21 cellular contexts compared by ENCODE assay signal in genomic region chr2:197144183-197144582, GRCh38.
DNase-seq lines count a peak whose midpoint lies in the region; ATAC-seq lines count a peak whose summit lies in the region.
"Had no signal": no experiment of that assay in that cellular context is flagged by ENCODE, and none has a peak within 500 bp of the region (broad histone marks: within the 10 kb centered on the region; RNA-seq: fewer than 3 reads in every experiment).

No MANE protein-coding gene starts in this region.

- peak overlapping the region; percentile 99 for H3K27ac ChIP-seq in Karpas-422 (ENCODE audit: low read length)
- H3K27ac ChIP-seq: hepatocyte, uterus had no signal

- no peaks in the 10 kb centered on the region for H3K9me3 ChIP-seq in Karpas-422 (ENCODE audit: low read length)
- H3K9me3 ChIP-seq: uterus had no signal

- H3K4me2 ChIP-seq in Karpas-422 (ENCODE audit: low read depth, low read length, poor library complexity, severe bottlenecking): peak overlapping the region; percentile 40
- H3K4me2 ChIP-seq: hepatocyte had no signal

- ATAC-seq in naive thymus-derived CD8-positive, alpha-beta T cell: no peak

- no peak overlapping the region for H3K4me3 Mint-ChIP-seq in T-helper 1 cell treated with Interleukin-12 subunit alpha and Interleukin-12 subunit beta and Interleukin-4 antibody, amounts not matched to agents 30 μg/mL and 1 μg/mL, for 36 hours
- H3K4me3 Mint-ChIP-seq in activated naive CD8-positive, alpha-beta T cell: no peak overlapping the region
- H3K4me3 Mint-ChIP-seq in naive thymus-derived CD8-positive, alpha-beta T cell: peak overlapping the region in 4 of 10 donors; percentile 20 to 58 (median 52)
- H3K4me3 Mint-ChIP-seq: H9 had no signal

- H3K36me3 ChIP-seq in Karpas-422 (ENCODE audit: insufficient read depth, low read length): no peaks in the 10 kb centered on the region
- H3K36me3 ChIP-seq: uterus had no signal

- H3K9ac ChIP-seq in Karpas-422 (ENCODE audit: low read length): peak overlapping the region; percentile 22; the same call in 1 of the 2 replicates

- H3K79me2 ChIP-seq in Karpas-422 (ENCODE audit: low read length): peaks cover 57% of the 10 kb centered on the region
- H3K79me2 ChIP-seq: hepatocyte had no signal

- no peaks in the 10 kb centered on the region for H3K27me3 ChIP-seq in Karpas-422 (ENCODE audit: low read length)
- H3K27me3 ChIP-seq: hepatocyte, uterus had no signal

- no peak for DNase-seq in T-helper 1 cell
- DNase-seq in Karpas-422: no peak
- DNase-seq in naive thymus-derived CD8-positive, alpha-beta T cell: no peak
- no peak for DNase-seq in NCI-H510A (lab: John Stamatoyannopoulos, UW)
- no peak for DNase-seq in middle frontal gyrus (ENCODE audit: extremely low spot score, low spot score)
- no peak for DNase-seq in activated CD4-positive, CD25-positive, alpha-beta regulatory T cell treated with anti-CD3 and anti-CD28 coated beads, Interleukin-2, amount 50 U/mL, for 72 hours
- DNase-seq: 8988T; activated CD4-positive, alpha-beta T cell treated with anti-CD3 and anti-CD28 coated beads for 4 hours; cortex of kidney; DMS 273 treated with DMSO at 0.1 percent for 48 hours; H9; NCI-H1092 treated with DMSO at 0.1 percent for 48 hours; NCI-H2081 treated with DMSO at 0.1 percent for 48 hours; NCI-H524 treated with DMSO at 0.1 percent for 48 hours; stimulated activated CD4-positive, alpha-beta T cell treated with anti-CD3 and anti-CD28 coated beads, Interleukin-2, amount 100 ng/mL, for 48 hours; T1000; uterus had no signal

- H4K20me1 ChIP-seq in Karpas-422 (ENCODE audit: insufficient read depth, low read depth, low read length): no peaks in the 10 kb centered on the region

- H3K4me1 ChIP-seq in Karpas-422 (ENCODE audit: low read length): peaks cover 86% of the 10 kb centered on the region
- H3K4me1 ChIP-seq: uterus had no signal

- POLR2A ChIA-PET in naive thymus-derived CD8-positive, alpha-beta T cell (lab: Charles Lee): interaction anchor here (0.6 to 2.1 kb wide), 2 partner anchors 12 to 41 kb away, joined by 4 to 7 read pairs; no protein-coding TSS in a partner anchor

- peak overlapping the region; percentile 27 for H3K27ac Mint-ChIP-seq in T-helper 1 cell treated with Interleukin-12 subunit alpha and Interleukin-12 subunit beta and Interleukin-4 antibody, amounts not matched to agents 30 μg/mL and 1 μg/mL, for 36 hours
- H3K27ac Mint-ChIP-seq in activated naive CD8-positive, alpha-beta T cell: peak overlapping the region; percentile 91
- peak overlapping the region; percentile 77 to 100 (median 92) for H3K27ac Mint-ChIP-seq in naive thymus-derived CD8-positive, alpha-beta T cell

- H3K9me2 ChIP-seq in Karpas-422 (replicated peaks; ENCODE audit: insufficient read depth, low read length): no peaks in the 10 kb centered on the region

- H2AFZ ChIP-seq in Karpas-422 (ENCODE audit: low read length): no peak overlapping the region
- H2AFZ ChIP-seq: hepatocyte had no signal

- H3K4me1 Mint-ChIP-seq in T-helper 1 cell treated with Interleukin-12 subunit alpha and Interleukin-12 subunit beta and Interleukin-4 antibody, amounts not matched to agents 30 μg/mL and 1 μg/mL, for 36 hours (ENCODE audit: low read depth): peaks cover 54% of the 10 kb centered on the region
- H3K4me1 Mint-ChIP-seq in activated naive CD8-positive, alpha-beta T cell (ENCODE audit: low read depth): peaks cover 81% of the 10 kb centered on the region
- H3K4me1 Mint-ChIP-seq in naive thymus-derived CD8-positive, alpha-beta T cell: peaks cover 19 to 94% (median 76%) of the 10 kb centered on the region in 4 donors
- H3K4me1 Mint-ChIP-seq: H9 had no signal

- no peak overlapping the region for H3K4me3 ChIP-seq in Karpas-422 (ENCODE audit: low read length)
- H3K4me3 ChIP-seq: hepatocyte, lung, uterus had no signal

- H3K9me3 Mint-ChIP-seq in T-helper 1 cell treated with Interleukin-12 subunit alpha and Interleukin-12 subunit beta and Interleukin-4 antibody, amounts not matched to agents 30 μg/mL and 1 μg/mL, for 36 hours: no peaks in the 10 kb centered on the region
- no peaks in the 10 kb centered on the region for H3K9me3 Mint-ChIP-seq in activated naive CD8-positive, alpha-beta T cell (ENCODE audit: low read depth)
- H3K9me3 Mint-ChIP-seq in naive thymus-derived CD8-positive, alpha-beta T cell: no peaks in the 10 kb centered on the region
- H3K9me3 Mint-ChIP-seq: H9 had no signal

- no peaks in the 10 kb centered on the region for H3K27me3 Mint-ChIP-seq in T-helper 1 cell treated with Interleukin-12 subunit alpha and Interleukin-12 subunit beta and Interleukin-4 antibody, amounts not matched to agents 30 μg/mL and 1 μg/mL, for 36 hours (ENCODE audit: low read depth)
- no peaks in the 10 kb centered on the region for H3K27me3 Mint-ChIP-seq in activated naive CD8-positive, alpha-beta T cell
- H3K27me3 Mint-ChIP-seq in naive thymus-derived CD8-positive, alpha-beta T cell: no peaks in the 10 kb centered on the region

- peaks cover 32% of the 10 kb centered on the region for H3K36me3 Mint-ChIP-seq in T-helper 1 cell treated with Interleukin-12 subunit alpha and Interleukin-12 subunit beta and Interleukin-4 antibody, amounts not matched to agents 30 μg/mL and 1 μg/mL, for 36 hours (ENCODE audit: low read depth)
- H3K36me3 Mint-ChIP-seq in activated naive CD8-positive, alpha-beta T cell: peaks cover 6% of the 10 kb centered on the region
- H3K36me3 Mint-ChIP-seq in naive thymus-derived CD8-positive, alpha-beta T cell: peaks cover 0 to 46% (median 15%) of the 10 kb centered on the region in 3 donors

Comparison
In these comparisons a context has a peak if more than half of its experiments do, and no peak if none do; other contexts are left out.
1. H3K27ac Mint-ChIP-seq: peak in every context shown above with its lines; median percentile 92 in naive thymus-derived CD8-positive, alpha-beta T cell; 91 in activated naive CD8-positive, alpha-beta T cell; 27 in T-helper 1 cell treated with Interleukin-12 subunit alpha and Interleukin-12 subunit beta and Interleukin-4 antibody, amounts not matched to agents 30 μg/mL and 1 μg/mL, for 36 hours.